8 cellular contexts compared by ENCODE assay signal in the genomic region with DNA sequence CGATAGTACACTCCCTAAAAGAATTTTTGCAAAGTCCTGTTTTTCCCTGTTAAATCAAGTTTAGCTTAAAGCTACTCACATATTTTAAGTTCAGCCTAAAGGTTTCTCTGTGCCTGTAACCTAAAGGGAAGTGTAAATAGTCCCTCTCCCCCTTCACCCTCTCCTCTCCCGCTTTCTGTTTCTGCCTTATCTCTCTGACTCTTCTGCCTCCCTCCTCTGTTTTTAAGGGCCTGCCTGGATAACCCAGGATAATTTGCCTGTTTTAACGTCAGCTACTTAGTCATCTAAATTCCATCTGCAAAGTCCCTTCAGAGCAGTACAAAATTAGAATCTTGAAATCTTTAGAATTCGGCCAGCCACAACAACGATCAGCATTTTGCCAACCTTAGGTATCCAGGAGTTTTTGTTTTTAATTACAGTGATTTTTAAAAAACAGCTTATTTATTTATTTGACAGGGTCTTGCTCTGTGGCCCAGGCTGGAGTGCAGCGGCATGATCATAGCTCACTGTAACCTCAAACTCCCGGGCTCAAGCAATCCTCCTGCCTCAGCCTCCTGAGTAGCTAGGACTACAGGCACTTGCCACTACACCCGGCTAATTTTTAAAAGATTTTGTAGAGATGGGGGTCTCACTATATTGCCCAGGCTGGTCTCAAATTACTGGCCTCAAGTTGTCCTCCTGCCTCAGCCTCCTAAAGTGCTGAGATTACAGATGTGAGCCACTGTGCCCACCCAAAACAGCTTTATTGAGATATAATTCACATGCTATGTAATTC.
A peak's percentile ranks its signal among the peaks of the same experiment; 100 is the strongest.
DNase-seq lines count a peak whose midpoint lies in the region; ATAC-seq, FAIRE-seq and TF ChIP-seq lines count a peak whose summit lies in the region.

No MANE protein-coding gene starts in this region.

- ATAC-seq in GM19043 (IDR thresholded peaks at IDR 0.05; ENCODE audit: low read depth, unreplicated experiment) = peak; percentile 43
- ATAC-seq in HG03280 (IDR thresholded peaks at IDR 0.05; ENCODE audit: unreplicated experiment) = peak; percentile 38
- ATAC-seq in gastroesophageal sphincter = peak; percentile 57
- ATAC-seq in pancreas = peak in 3 of 4 donors; percentile 36 to 64 (median 53)

- H3K27me3 ChIP-seq in gastroesophageal sphincter = no peaks in the 10 kb centered on the region
- H3K27me3 ChIP-seq in pancreas = no peaks in the 10 kb centered on the region

- no peak for TF ChIP-seq POLR2A in gastroesophageal sphincter (IDR thresholded peaks at IDR 0.05)

- TF ChIP-seq EP300 in gastroesophageal sphincter (IDR thresholded peaks at IDR 0.05) = no peak

- no peak for TF ChIP-seq CTCF in AG10803 (conservative IDR thresholded peaks at IDR 0.05; ENCODE audit: low read length)
- TF ChIP-seq CTCF in VCaP (conservative IDR thresholded peaks at IDR 0.05) = no peak
- TF ChIP-seq CTCF in gastroesophageal sphincter (IDR thresholded peaks at IDR 0.05) = no peak
- no peak for TF ChIP-seq CTCF in pancreas (IDR thresholded peaks at IDR 0.05)

- intact Hi-C loops in pancreas (cut with DNase I) = no loop called here

- H3K4me1 ChIP-seq in gastroesophageal sphincter (peaks cover 0 to 26% (median 13%) of the 10 kb centered on the region in 3 donors), pancreas (no peaks in the 10 kb centered on the region)

- no peak for FAIRE-seq in pancreas (lab: Jason Lieb, UNC)

- peaks cover 0 to 4% (median 0%) of the 10 kb centered on the region in 3 donors for H3K9me3 ChIP-seq in gastroesophageal sphincter
- H3K9me3 ChIP-seq in pancreas = no peaks in the 10 kb centered on the region

- H3K27ac ChIP-seq in VCaP (peak overlapping the region; percentile 42; the same call in 1 of the 2 replicates), gastroesophageal sphincter (peak overlapping the region; percentile 92 to 99 (median 94)), pancreas (peak overlapping the region in 3 of 4 donors; percentile 29 to 76 (median 68))

- WGBS in gastroesophageal sphincter (ENCODE audit: low coverage in 1 of 2), 2 donors = 23 to 33% methylated on average over 6 to 8 of the region's 8 CpGs
- 63 to 72% methylated on average over 8 of the region's 8 CpGs for WGBS in pancreas, 2 donors

- H3K36me3 ChIP-seq in gastroesophageal sphincter = peaks cover 7 to 32% of the 10 kb centered on the region in 2 donors
- H3K36me3 ChIP-seq in pancreas = no peaks in the 10 kb centered on the region

- H3K4me3 ChIP-seq in AG10803 (ENCODE audit: low read length) (peak overlapping the region; percentile 53), gastroesophageal sphincter (peak overlapping the region; percentile 52 to 86), pancreas (peak overlapping the region in 2 of 4 donors; percentile 3 to 41)

- peak; percentile 91 for DNase-seq in AG10803 (ENCODE audit: low read depth)
- no peak for DNase-seq in pancreas
- DNase-seq in retina = no peak
- DNase-seq in occipital lobe (lab: John Stamatoyannopoulos, UW) = no peak

Comparison
In these comparisons a context has a peak if more than half of its experiments do, and no peak if none do; other contexts are left out.
1. H3K27ac ChIP-seq: peak in every context shown above with its lines; median percentile 94 in gastroesophageal sphincter; 68 in pancreas; 42 in VCaP.